ENCODE assay signal across 14 cellular contexts in the genomic region with DNA sequence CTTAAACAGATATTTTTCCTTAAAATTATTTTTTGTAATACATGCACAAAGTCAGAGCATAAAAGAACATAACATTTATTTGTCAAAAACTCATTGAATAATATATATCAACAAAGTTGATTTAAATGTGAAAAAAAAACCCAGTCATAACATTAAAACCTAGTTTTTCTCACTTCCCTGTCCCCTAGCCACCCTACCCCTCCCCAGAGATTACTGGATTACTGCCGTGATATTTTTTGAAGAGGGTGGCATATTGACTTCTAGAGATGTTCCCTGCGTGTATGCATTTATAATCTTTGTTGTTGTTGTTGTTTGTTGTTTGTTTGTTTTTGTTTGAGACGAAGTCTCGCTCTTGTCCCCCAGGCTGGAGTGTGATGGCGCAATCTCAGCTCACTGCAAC. TPM values are rescaled to one million over a fixed set of nuclear protein-coding genes. Genes with fewer than 3 reads are reported as not detected.
A peak's percentile ranks its signal among the peaks of the same experiment; 100 is the strongest.
DNase-seq lines count a peak whose midpoint lies in the region; ATAC-seq, FAIRE-seq and TF ChIP-seq lines count a peak whose summit lies in the region.
"Had no signal": no experiment of that assay in that cellular context is flagged by ENCODE, and none has a peak within 500 bp of the region (broad histone marks: within the 10 kb centered on the region; RNA-seq: fewer than 3 reads in every experiment).

No MANE protein-coding gene starts in this region.

- H4K20me1 ChIP-seq in hepatocyte (ENCODE audit: insufficient read depth, poor library complexity, severe bottlenecking) = no peaks in the 10 kb centered on the region

- no peak for ATAC-seq in GM18907 (IDR thresholded peaks at IDR 0.05; ENCODE audit: unreplicated experiment)
- ATAC-seq: GM23338 had no signal

- H3K4me3 Mint-ChIP-seq in chondrocyte (ENCODE audit: unreplicated experiment) = no peak overlapping the region
- H3K4me3 Mint-ChIP-seq: GM23338 had no signal

- 92% methylated on average over 5 of the region's 5 CpGs for WGBS in hepatocyte (ENCODE audit: low lambda C conversion rate, missing lambda C conversion rate)
- WGBS in mesenchymal stem cell = 100% methylated on average over 2 of the region's 5 CpGs
- 89 to 94% (median 93%) methylated on average over 5 of the region's 5 CpGs for whole genome bisulfite sequencing in small intestine, 3 donors

- H3K27me3 Mint-ChIP-seq in chondrocyte (ENCODE audit: low read depth) = peaks cover 2% of the 10 kb centered on the region

- H3K9me2 ChIP-seq in hepatocyte (replicated peaks; ENCODE audit: insufficient read depth) = no peaks in the 10 kb centered on the region

- H3K18ac ChIP-seq in mesenchymal stem cell (ENCODE audit: low read depth in 1 of 2, low read length in 2 of 2) = no peak overlapping the region

- H4K91ac ChIP-seq in mesenchymal stem cell (ENCODE audit: low read length) = no peak overlapping the region

- H2BK120ac ChIP-seq in mesenchymal stem cell (ENCODE audit: low read depth, low read length) = no peak overlapping the region

- peak; percentile 2 for FAIRE-seq in RCC 7860 (lab: Jason Lieb, UNC)
- FAIRE-seq in small intestine (lab: Jason Lieb, UNC) = no peak
- FAIRE-seq: GM18507 had no signal

- no peak overlapping the region for H3K27ac Mint-ChIP-seq in chondrocyte (ENCODE audit: unreplicated experiment)
- H3K27ac Mint-ChIP-seq: GM23338 had no signal

- no peak overlapping the region for H3K23ac ChIP-seq in mesenchymal stem cell (ENCODE audit: low read length in 2 of 2)

- TF ChIP-seq CTCF in hepatocyte (IDR thresholded peaks at IDR 0.05; ENCODE audit: poor library complexity) (no peak), chondrocyte (IDR thresholded peaks at IDR 0.05) (no peak)

- H3K9me3 ChIP-seq in hepatocyte (ENCODE audit: low read depth) (no peaks in the 10 kb centered on the region), mesenchymal stem cell (ENCODE audit: control insufficient read depth, low read length) (no peaks in the 10 kb centered on the region), small intestine (ENCODE audit: control insufficient read depth, low read depth) (no peaks in the 10 kb centered on the region)

- H4K8ac ChIP-seq in mesenchymal stem cell (ENCODE audit: low read length) = no peak overlapping the region

- no peak overlapping the region for H2BK12ac ChIP-seq in mesenchymal stem cell (ENCODE audit: low read length in 2 of 2)

- DNase-seq in CD1c-positive myeloid dendritic cell (ENCODE audit: extremely low spot score) = peak; percentile 48
- no peak for DNase-seq in RCC 7860 (ENCODE audit: low spot score)
- no peak for DNase-seq in hepatocyte (ENCODE audit: low spot score)
- DNase-seq in mesenchymal stem cell = no peak
- no peak for DNase-seq in chondrocyte (ENCODE audit: low spot score)
- no peak for DNase-seq in NCI-H2107 treated with DMSO at 0.1 percent for 48 hours (lab: John Stamatoyannopoulos, UW; ENCODE audit: unreplicated experiment)
- no peak for DNase-seq in small intestine
- DNase-seq: DMS53, H7 had no signal

- no peak overlapping the region for H3K4ac ChIP-seq in mesenchymal stem cell (ENCODE audit: low read depth in 1 of 2, low read length in 2 of 2)

- no peak overlapping the region for H2BK5ac ChIP-seq in mesenchymal stem cell (ENCODE audit: low read depth, low read length, poor library complexity, severe bottlenecking)

- H2AFZ ChIP-seq in hepatocyte (no peak overlapping the region), mesenchymal stem cell (ENCODE audit: low read depth, low read length) (no peak overlapping the region)
- H2AFZ ChIP-seq: GM23338 had no signal

- H3K4me1 ChIP-seq in hepatocyte (ENCODE audit: insufficient read depth) (peaks cover 54% of the 10 kb centered on the region), mesenchymal stem cell (ENCODE audit: control insufficient read depth, insufficient read depth, low read depth, low read length) (peaks cover 14% of the 10 kb centered on the region), small intestine (ENCODE audit: control insufficient read depth in 2 of 2, insufficient read depth in 1 of 2, low read depth in 1 of 2, low read length in 1 of 2) (peaks cover 2 to 4% of the 10 kb centered on the region in 2 donors)

- no peaks in the 10 kb centered on the region for H3K27me3 ChIP-seq in hepatocyte
- no peaks in the 10 kb centered on the region for H3K27me3 ChIP-seq in mesenchymal stem cell (ENCODE audit: control insufficient read depth in 1 of 2, insufficient read depth in 1 of 2, low read length in 2 of 2)
- no peaks in the 10 kb centered on the region for H3K27me3 ChIP-seq in small intestine (ENCODE audit: control insufficient read depth in 2 of 2, insufficient read depth in 2 of 2, low read length in 2 of 2)

- no peak overlapping the region for H2BK15ac ChIP-seq in mesenchymal stem cell (ENCODE audit: low read depth, poor library complexity, severe bottlenecking)

- peak overlapping the region; percentile 17 for H3K4me2 ChIP-seq in hepatocyte
- H3K4me2 ChIP-seq in mesenchymal stem cell (ENCODE audit: low read length, poor library complexity, severe bottlenecking) = no peak overlapping the region
- H3K4me2 ChIP-seq: GM23338 had no signal

- H3K36me3 ChIP-seq in hepatocyte (replicated peaks; ENCODE audit: insufficient read depth, low read depth) (no peaks in the 10 kb centered on the region), mesenchymal stem cell (ENCODE audit: control insufficient read depth in 1 of 2, insufficient read depth in 2 of 2, low read depth in 1 of 2, low read length in 2 of 2) (peaks cover 0 to 3% of the 10 kb centered on the region in 2 experiments), small intestine (ENCODE audit: control insufficient read depth in 2 of 2, insufficient read depth in 2 of 2, low read length in 2 of 2) (no peaks in the 10 kb centered on the region)

- H3K4me3 ChIP-seq in hepatocyte (no peak overlapping the region), mesenchymal stem cell (ENCODE audit: insufficient read depth in 1 of 2, low read depth in 1 of 2, low read length in 2 of 2) (no peak overlapping the region), small intestine (ENCODE audit: low read depth in 1 of 2, low read length in 2 of 2) (no peak overlapping the region)
- H3K4me3 ChIP-seq: GM23338 had no signal

- H3K79me2 ChIP-seq in hepatocyte = no peaks in the 10 kb centered on the region

- peaks cover 9% of the 10 kb centered on the region for H3K4me1 Mint-ChIP-seq in chondrocyte (ENCODE audit: low read depth)

- H2AK5ac ChIP-seq in mesenchymal stem cell (ENCODE audit: low read length, severe bottlenecking) = no peak overlapping the region

- peaks cover 2% of the 10 kb centered on the region for H3K9me3 Mint-ChIP-seq in chondrocyte (ENCODE audit: low read depth)
- H3K9me3 Mint-ChIP-seq: CD14-positive monocyte, GM23338 had no signal

- H3K14ac ChIP-seq in mesenchymal stem cell (ENCODE audit: low read length in 2 of 2) = no peak overlapping the region

- no peaks in the 10 kb centered on the region for H3K79me1 ChIP-seq in mesenchymal stem cell (replicated peaks; ENCODE audit: low read length, poor library complexity, severe bottlenecking)

- H3K9ac ChIP-seq in mesenchymal stem cell (ENCODE audit: low read length) = no peak overlapping the region

- no peaks in the 10 kb centered on the region for H3K36me3 Mint-ChIP-seq in chondrocyte (ENCODE audit: low read depth)
- H3K36me3 Mint-ChIP-seq: CD14-positive monocyte had no signal

- H3K27ac ChIP-seq in hepatocyte = peak overlapping the region; percentile 62
- peak overlapping the region; percentile 38 for H3K27ac ChIP-seq in mesenchymal stem cell (ENCODE audit: low read length, poor library complexity, severe bottlenecking)
- H3K27ac ChIP-seq in small intestine (ENCODE audit: low read depth in 1 of 2, low read length in 1 of 2) = no peak overlapping the region
- H3K27ac ChIP-seq: 22Rv1 had no signal

RNA-seq across cellular contexts. Expression of a gene that starts 52.4 kb away (rescaled TPM):
- total RNA-seq in hepatocyte = 1.8 and 2.8 TPM in 2 replicates
- polyA plus RNA-seq in hepatocyte = 4.8 and 6.7 TPM in 2 replicates
- polyA plus RNA-seq in mesenchymal stem cell (2013, experiment 1 of 2) = 3.1 TPM
- 4.1 TPM for polyA plus RNA-seq in mesenchymal stem cell (2013, experiment 2 of 2)
- total RNA-seq in chondrocyte = 6.8 to 9.2 TPM (median 8.3 TPM) in 3 replicates
- 1 to 10 TPM in 2 of 3 donors, under 1 TPM in 1; 0.22 to 4.1 (median 1.7) TPM for polyA plus RNA-seq in small intestine

Comparison
In these comparisons a context has a peak if more than half of its experiments do, and no peak if none do; other contexts are left out.
1. H3K27ac ChIP-seq: peak in hepatocyte (single experiment) and mesenchymal stem cell (single experiment); none in small intestine (0 of 2).